ENCODE assay signal across 1 cellular context in genomic region chr5:553874-554273, GRCh38.
TF ChIP-seq lines count a peak whose summit lies in the region.

No MANE protein-coding gene starts in this region.

TF ChIP-seq in A549, 52 proteins besides CTCF, POLR2A, EP300 and RAD21 (continued from another document):
- TF ChIP-seq, protein P1, sequence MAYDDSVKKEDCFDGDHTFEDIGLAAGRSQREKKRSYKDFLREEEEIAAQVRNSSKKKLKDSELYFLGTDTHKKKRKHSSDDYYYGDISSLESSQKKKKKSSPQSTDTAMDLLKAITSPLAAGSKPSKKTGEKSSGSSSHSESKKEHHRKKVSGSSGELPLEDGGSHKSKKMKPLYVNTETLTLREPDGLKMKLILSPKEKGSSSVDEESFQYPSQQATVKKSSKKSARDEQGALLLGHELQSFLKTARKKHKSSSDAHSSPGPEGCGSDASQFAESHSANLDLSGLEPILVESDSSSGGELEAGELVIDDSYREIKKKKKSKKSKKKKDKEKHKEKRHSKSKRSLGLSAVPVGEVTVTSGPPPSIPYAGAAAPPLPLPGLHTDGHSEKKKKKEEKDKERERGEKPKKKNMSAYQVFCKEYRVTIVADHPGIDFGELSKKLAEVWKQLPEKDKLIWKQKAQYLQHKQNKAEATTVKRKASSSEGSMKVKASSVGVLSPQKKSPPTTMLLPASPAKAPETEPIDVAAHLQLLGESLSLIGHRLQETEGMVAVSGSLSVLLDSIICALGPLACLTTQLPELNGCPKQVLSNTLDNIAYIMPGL (CRISPR knock-in tag; IDR thresholded peaks at IDR 0.05; ENCODE audit: borderline replicate concordance), result no peak
